Comparison of ENCODE assay signal across 9 cellular contexts in the genomic region with DNA sequence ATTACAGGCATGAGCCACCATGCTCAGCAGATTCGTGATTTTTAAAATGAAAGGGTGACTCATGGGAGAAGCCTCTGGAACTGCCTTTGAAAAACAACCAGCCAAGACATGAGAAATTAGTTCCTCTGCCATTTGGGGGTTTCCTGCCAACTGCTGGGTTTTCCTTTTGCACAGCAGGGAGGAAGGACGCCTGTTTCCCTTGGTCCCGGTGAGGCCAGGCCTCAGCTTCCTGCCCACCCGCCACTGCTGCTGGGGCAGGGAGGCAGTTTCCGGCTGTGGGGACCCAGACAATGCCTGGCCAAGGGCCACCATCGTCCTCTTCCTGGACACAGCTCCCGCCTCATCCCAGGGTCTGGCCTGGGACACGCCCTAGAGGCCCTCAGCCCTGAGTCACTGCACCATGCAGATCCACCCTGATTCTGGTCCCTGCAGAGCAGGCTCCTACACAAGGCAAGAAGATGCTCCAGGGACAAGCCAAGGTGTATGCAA. TPM values are rescaled to one million over a fixed set of nuclear protein-coding genes. Genes with fewer than 3 reads are reported as not detected.
DNase-seq lines count a peak whose midpoint lies in the region; ATAC-seq and TF ChIP-seq lines count a peak whose summit lies in the region.
"Had no signal": no experiment of that assay in that cellular context is flagged by ENCODE, and none has a peak within 500 bp of the region (broad histone marks: within the 10 kb centered on the region; RNA-seq: fewer than 3 reads in every experiment).

No MANE protein-coding gene starts in this region.

- H3K9me2 ChIP-seq in OCI-LY7 (ENCODE audit: insufficient read depth, low read length), result no peaks in the 10 kb centered on the region

- peaks cover 3% of the 10 kb centered on the region for H3K36me3 Mint-ChIP-seq in activated naive CD8-positive, alpha-beta T cell
- peaks cover 27% of the 10 kb centered on the region for H3K36me3 Mint-ChIP-seq in stimulated activated memory B cell treated with anti-CD40 and anti-IgM and Interleukin-4, amounts not matched to agents 10 μg/mL and 1 μg/mL and 100 μg/mL, for 72 hours

- no peaks in the 10 kb centered on the region for H4K20me1 ChIP-seq in OCI-LY7 (ENCODE audit: insufficient read depth, low read length)

- H3K79me2 ChIP-seq in ACC112 (ENCODE audit: control insufficient read depth, insufficient read depth, low read length, unreplicated experiment), result peaks cover 8% of the 10 kb centered on the region
- H3K79me2 ChIP-seq in OCI-LY7 (ENCODE audit: insufficient read depth, low read depth, low read length), result no peaks in the 10 kb centered on the region

- H3K27me3 Mint-ChIP-seq in activated naive CD8-positive, alpha-beta T cell, result no peaks in the 10 kb centered on the region
- H3K27me3 Mint-ChIP-seq in stimulated activated memory B cell treated with anti-CD40 and anti-IgM and Interleukin-4, amounts not matched to agents 10 μg/mL and 1 μg/mL and 100 μg/mL, for 72 hours, result no peaks in the 10 kb centered on the region
- H3K27me3 Mint-ChIP-seq: central memory CD8-positive, alpha-beta T cell had no signal

- H2AFZ ChIP-seq in ACC112 (ENCODE audit: low read length, unreplicated experiment) (peak overlapping the region; percentile 68), OCI-LY7 (ENCODE audit: low read length) (no peak overlapping the region)

- BruUV-seq in OCI-LY7 (replicated peaks; lab: Mats Ljungman, UMichigan), result no TSS peak

- intact Hi-C loops in left ventricle myocardium inferior (cut with micrococcal nuclease) (no loop called here), OCI-LY7 (cut with micrococcal nuclease; ENCODE audit: unreplicated experiment) (no loop called here)

- POLR2A ChIA-PET in OCI-LY7 (lab: Charles Lee), result interaction anchor here (0.6 kb wide), 1 partner anchor 112 kb away, joined by 5 read pairs; no protein-coding TSS in a partner anchor

- H3K27me3 ChIP-seq in ACC112 (ENCODE audit: insufficient read depth, low read length) (no peaks in the 10 kb centered on the region), left ventricle myocardium inferior (ENCODE audit: low read depth) (no peaks in the 10 kb centered on the region)

- peaks cover 28% of the 10 kb centered on the region for H3K4me1 ChIP-seq in ACC112 (ENCODE audit: control insufficient read depth, insufficient read depth, low read length, unreplicated experiment)
- H3K4me1 ChIP-seq in left ventricle myocardium inferior, result peaks cover 99% of the 10 kb centered on the region
- peaks cover 28% of the 10 kb centered on the region for H3K4me1 ChIP-seq in OCI-LY7 (ENCODE audit: insufficient read depth, low read length, poor library complexity, severe bottlenecking)

- no peak overlapping the region for H3K4me2 ChIP-seq in OCI-LY7 (ENCODE audit: low read length)

- CTCF ChIA-PET in OCI-LY7 (lab: Charles Lee; ENCODE audit: unreplicated experiment), result interaction anchor here (1.1 kb wide), 1 partner anchor 235 kb away, joined by 3 read pairs; no protein-coding TSS in a partner anchor

- no peaks in the 10 kb centered on the region for H3K9me3 ChIP-seq in left ventricle myocardium inferior (replicated peaks)
- H3K9me3 ChIP-seq in OCI-LY7 (ENCODE audit: low read length), result no peaks in the 10 kb centered on the region

- peak overlapping the region; percentile 67 for H3K27ac Mint-ChIP-seq in activated naive CD8-positive, alpha-beta T cell
- peak overlapping the region; percentile 19 for H3K27ac Mint-ChIP-seq in stimulated activated memory B cell treated with anti-CD40 and anti-IgM and Interleukin-4, amounts not matched to agents 10 μg/mL and 1 μg/mL and 100 μg/mL, for 72 hours

- H3K27ac ChIP-seq in ACC112 (ENCODE audit: low read depth, low read length), result peak overlapping the region; percentile 99
- H3K27ac ChIP-seq in left ventricle myocardium inferior (replicated peaks), result peak overlapping the region; percentile 98
- no peak overlapping the region for H3K27ac ChIP-seq in OCI-LY7 (ENCODE audit: low read depth, low read length, poor library complexity, severe bottlenecking)

- H3K4me3 Mint-ChIP-seq in activated naive CD8-positive, alpha-beta T cell, result no peak overlapping the region
- no peak overlapping the region for H3K4me3 Mint-ChIP-seq in stimulated activated memory B cell treated with anti-CD40 and anti-IgM and Interleukin-4, amounts not matched to agents 10 μg/mL and 1 μg/mL and 100 μg/mL, for 72 hours
- H3K4me3 Mint-ChIP-seq: central memory CD8-positive, alpha-beta T cell had no signal

- H3K36me3 ChIP-seq in ACC112 (ENCODE audit: insufficient read depth, low read length) (no peaks in the 10 kb centered on the region), left ventricle myocardium inferior (peaks cover 18% of the 10 kb centered on the region), OCI-LY7 (ENCODE audit: insufficient read depth, low read length) (peaks cover 4% of the 10 kb centered on the region; the same call in 1 of the 2 replicates)

- no peak overlapping the region for H3K4me3 ChIP-seq in ACC112 (ENCODE audit: low read depth, low read length)
- H3K4me3 ChIP-seq in left ventricle myocardium inferior, result peak overlapping the region; percentile 6
- no peak overlapping the region for H3K4me3 ChIP-seq in OCI-LY7 (ENCODE audit: low read depth, low read length, poor library complexity, severe bottlenecking)

- H3K4me1 Mint-ChIP-seq in activated naive CD8-positive, alpha-beta T cell (ENCODE audit: low read depth), result peaks cover 36% of the 10 kb centered on the region
- peaks cover 45% of the 10 kb centered on the region for H3K4me1 Mint-ChIP-seq in stimulated activated memory B cell treated with anti-CD40 and anti-IgM and Interleukin-4, amounts not matched to agents 10 μg/mL and 1 μg/mL and 100 μg/mL, for 72 hours

- ATAC-seq in stimulated activated memory B cell treated with anti-CD40 and anti-IgM and Interleukin-4, amounts not matched to agents 10 μg/mL and 1 μg/mL and 100 μg/mL, for 72 hours, result no peak

- DNase-seq in HT1080 (ENCODE audit: low read depth) (peak; percentile 97), left ventricle myocardium inferior (peak; percentile 89), NCI-H2107 treated with DMSO at 0.1 percent for 48 hours (lab: John Stamatoyannopoulos, UW; ENCODE audit: unreplicated experiment) (no peak), cerebellar nuclear complex (lab: John Stamatoyannopoulos, UW) (no peak), OCI-LY7 (ENCODE audit: low spot score) (no peak)

- TF ChIP-seq CTCF in left ventricle myocardium inferior (IDR thresholded peaks at IDR 0.05; ENCODE audit: borderline replicate concordance) (no peak), OCI-LY7 (conservative IDR thresholded peaks at IDR 0.05; ENCODE audit: low read length) (no peak)

- H3K9me3 Mint-ChIP-seq in activated naive CD8-positive, alpha-beta T cell (ENCODE audit: low read depth), result no peaks in the 10 kb centered on the region
- no peaks in the 10 kb centered on the region for H3K9me3 Mint-ChIP-seq in stimulated activated memory B cell treated with anti-CD40 and anti-IgM and Interleukin-4, amounts not matched to agents 10 μg/mL and 1 μg/mL and 100 μg/mL, for 72 hours
- H3K9me3 Mint-ChIP-seq: central memory CD8-positive, alpha-beta T cell had no signal

RNA-seq across cellular contexts. Expression of a gene that starts 10.2 kb away (rescaled TPM):
- 75.2 and 84.4 TPM in 2 replicates for total RNA-seq in HT1080 (2014; rRNA removed; shearing (Covaris generic))
- polyA plus RNA-seq in HT1080 (2015; cell fraction: cytosol; rRNA removed), result 51.7 and 54.0 TPM in 2 replicates
- polyA plus RNA-seq in HT1080 (2015; cell fraction: nucleus; rRNA removed), result 66.6 and 73.5 TPM in 2 replicates
- total RNA-seq in left ventricle myocardium inferior (17.5 TPM), OCI-LY7 (2022) (27.2 and 29.7 TPM in 2 replicates)
- total RNA-seq in OCI-LY7 (2014; rRNA removed; shearing (Covaris generic)), result 21.7 and 35.4 TPM in 2 replicates

RNA-seq across cellular contexts. Expression of a gene that starts 40.1 kb away (rescaled TPM):
- 42.5 and 48.9 TPM in 2 replicates for total RNA-seq in HT1080 (2014; rRNA removed; shearing (Covaris generic))
- 14.3 and 17.5 TPM in 2 replicates for polyA plus RNA-seq in HT1080 (2015; cell fraction: cytosol; rRNA removed)
- 82.7 and 96.4 TPM in 2 replicates for polyA plus RNA-seq in HT1080 (2015; cell fraction: nucleus; rRNA removed)
- total RNA-seq in left ventricle myocardium inferior (11.2 TPM), OCI-LY7 (2022) (98.7 and 101 TPM in 2 replicates)
- 65.6 and 82.6 TPM in 2 replicates for total RNA-seq in OCI-LY7 (2014; rRNA removed; shearing (Covaris generic))

Comparison
In these comparisons a context has a peak if more than half of its experiments do, and no peak if none do; other contexts are left out.
1. DNase-seq: peak in HT1080 (single experiment) and left ventricle myocardium inferior (single experiment); none in NCI-H2107 treated with DMSO at 0.1 percent for 48 hours (single experiment), cerebellar nuclear complex (0 of 2) and OCI-LY7 (single experiment).